ENCODE assay signal across 8 cellular contexts in the genomic region with DNA sequence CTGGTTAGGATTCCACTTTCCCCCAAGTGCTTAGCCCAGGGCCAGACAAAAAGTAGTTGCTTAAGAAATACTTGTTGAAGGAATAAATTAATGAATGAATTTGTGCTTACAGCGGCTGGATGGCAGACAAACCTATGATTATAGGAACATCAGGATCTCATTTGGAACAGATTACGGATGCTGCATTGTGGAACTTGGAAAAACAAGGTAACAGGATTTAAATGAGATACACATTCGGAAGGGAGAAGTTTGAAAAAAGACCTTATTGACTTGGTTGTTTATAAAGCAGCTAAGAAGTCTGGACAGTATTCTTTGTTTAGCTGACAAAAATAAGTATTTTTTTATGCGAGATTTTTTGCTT. TPM values are rescaled to one million over a fixed set of nuclear protein-coding genes. Genes with fewer than 3 reads are reported as not detected.
DNase-seq lines count a peak whose midpoint lies in the region; ATAC-seq and TF ChIP-seq lines count a peak whose summit lies in the region.

No MANE protein-coding gene starts in this region.

- no TSS peak for BruUV-seq in Panc1 (replicated peaks; lab: Mats Ljungman, UMichigan)

- no peak for ATAC-seq in Panc1

- no peak overlapping the region for H3K23ac ChIP-seq in trophoblast cell (ENCODE audit: low read length)

- peak overlapping the region; percentile 86 for H3K9ac ChIP-seq in ES-I3 (ENCODE audit: low read depth, low read length)
- H3K9ac ChIP-seq in trophoblast cell (ENCODE audit: low read length): peak overlapping the region; percentile 46

- peak overlapping the region; percentile 10 for H3K4ac ChIP-seq in trophoblast cell (ENCODE audit: low read depth, low read length)

- H3K4me3 ChIP-seq in Panc1 (ENCODE audit: low read depth in 2 of 2, low read length in 2 of 2) (peak overlapping the region; percentile 71 to 84), esophagus muscularis mucosa (peak overlapping the region; percentile 70 to 91 (median 74)), trophoblast cell (ENCODE audit: low read depth, low read length) (peak overlapping the region; percentile 84)

- H2BK12ac ChIP-seq in trophoblast cell (ENCODE audit: low read length): no peak overlapping the region

- no peak for TF ChIP-seq EP300 in esophagus muscularis mucosa (IDR thresholded peaks at IDR 0.05)

- H3K4me1 ChIP-seq in ES-I3 (ENCODE audit: insufficient read depth, low read length) (no peaks in the 10 kb centered on the region; the same call in 1 of the 2 replicates), Panc1 (ENCODE audit: control insufficient read depth, insufficient read depth, low read length) (no peaks in the 10 kb centered on the region; the same call in 1 of the 2 replicates), esophagus muscularis mucosa (peaks cover 6 to 25% (median 20%) of the 10 kb centered on the region in 4 donors), trophoblast cell (ENCODE audit: control insufficient read depth in 1 of 2, insufficient read depth in 2 of 2, low read length in 2 of 2) (peaks cover 1 to 2% of the 10 kb centered on the region in 2 experiments)

- H3K14ac ChIP-seq in trophoblast cell (ENCODE audit: low read length): no peak overlapping the region

- CTCF ChIA-PET in Panc1 (lab: Charles Lee): interaction anchor here (0.6 kb wide), 1 partner anchor 110 kb away, joined by 5 read pairs; no protein-coding TSS in a partner anchor

- no peak overlapping the region for H2BK120ac ChIP-seq in trophoblast cell (ENCODE audit: insufficient read depth, low read length, poor library complexity)

- TF ChIP-seq CTCF in Panc1 (IDR thresholded peaks at IDR 0.05) (no peak), esophagus muscularis mucosa (IDR thresholded peaks at IDR 0.05) (no peak)

- intact Hi-C loops in Panc1 (cut with micrococcal nuclease; ENCODE audit: unreplicated experiment) (no loop called here), esophagus muscularis mucosa (cut with DNase I) (loop anchor here (5.0 kb wide), 1 partner anchor 104 kb away; a partner anchor contains a TSS)

- H3K27ac ChIP-seq in Panc1 (ENCODE audit: low read length) (peak overlapping the region; percentile 98), esophagus muscularis mucosa (replicated peaks in 1 of 4) (peak overlapping the region; percentile 87 to 92 (median 90)), trophoblast cell (ENCODE audit: low read depth, low read length) (peak overlapping the region; percentile 18)

- H2BK5ac ChIP-seq in trophoblast cell (ENCODE audit: low read depth, low read length, poor library complexity): no peak overlapping the region

- peak overlapping the region; percentile 39 for H2AFZ ChIP-seq in trophoblast cell (ENCODE audit: insufficient read depth, low read length, poor library complexity)

- DNase-seq in Panc1 (ENCODE audit: low read depth, low spot score) (no peak), esophagus muscularis mucosa (ENCODE audit: extremely low spot score) (no peak), trophoblast cell (peak in 1 of 2 donors; percentile 12), pons (ENCODE audit: low spot score) (no peak), GDM1 (lab: John Stamatoyannopoulos, UW) (no peak), anterior cingulate cortex (lab: John Stamatoyannopoulos, UW) (no peak), HuH-7 (ENCODE audit: low spot score) (no peak)

- H3K36me3 ChIP-seq in ES-I3 (ENCODE audit: insufficient read depth, low read length) (peaks cover 16% of the 10 kb centered on the region), Panc1 (ENCODE audit: control insufficient read depth, insufficient read depth, low read length) (peaks cover 12% of the 10 kb centered on the region), esophagus muscularis mucosa (peaks cover 24 to 42% (median 36%) of the 10 kb centered on the region in 4 donors), trophoblast cell (ENCODE audit: control insufficient read depth in 1 of 2, insufficient read depth in 2 of 2, low read length in 2 of 2) (peaks cover 9 to 14% of the 10 kb centered on the region in 2 experiments)

- POLR2A ChIA-PET in Panc1 (lab: Charles Lee): no interaction called here

- WGBS in esophagus muscularis mucosa: 24% methylated on average over 4 of the region's 4 CpGs
- no CpG with 5 or more reads among the region's 4 CpGs for WGBS in trophoblast cell (ENCODE audit: extremely low coverage, insufficient coverage, insufficient read length)

- no peak for TF ChIP-seq POLR2A in esophagus muscularis mucosa (IDR thresholded peaks at IDR 0.05; ENCODE audit: low read depth)

- no peak overlapping the region for H3K18ac ChIP-seq in trophoblast cell (ENCODE audit: low read length)

- H3K79me1 ChIP-seq in trophoblast cell (ENCODE audit: low read length): peaks cover 6% of the 10 kb centered on the region

- H4K8ac ChIP-seq in trophoblast cell (ENCODE audit: low read depth, low read length): peak overlapping the region; percentile 82

- H2AK5ac ChIP-seq in trophoblast cell (ENCODE audit: low read length): no peak overlapping the region

- H3K79me2 ChIP-seq in trophoblast cell (ENCODE audit: control insufficient read depth, insufficient read depth, low read length, poor library complexity): peaks cover 3% of the 10 kb centered on the region

- no peaks in the 10 kb centered on the region for H3K9me3 ChIP-seq in ES-I3 (ENCODE audit: control insufficient read depth, insufficient read depth, low read length)
- H3K9me3 ChIP-seq in Panc1 (ENCODE audit: control insufficient read depth, insufficient read depth, low read depth, low read length): no peaks in the 10 kb centered on the region
- H3K9me3 ChIP-seq in esophagus muscularis mucosa: no peaks in the 10 kb centered on the region
- H3K9me3 ChIP-seq in trophoblast cell (ENCODE audit: insufficient read depth, low read depth, low read length): no peaks in the 10 kb centered on the region

- H3K27me3 ChIP-seq in Panc1 (ENCODE audit: control insufficient read depth, insufficient read depth, low read length): no peaks in the 10 kb centered on the region
- no peaks in the 10 kb centered on the region for H3K27me3 ChIP-seq in esophagus muscularis mucosa
- H3K27me3 ChIP-seq in trophoblast cell (ENCODE audit: insufficient read depth, low read length): no peaks in the 10 kb centered on the region

- H4K91ac ChIP-seq in trophoblast cell (ENCODE audit: low read depth, low read length): no peak overlapping the region

- in situ Hi-C loops in Panc1 (cut with HindIII; ENCODE audit: low pct_unique_long_range_greater_than_20kb, low sequenced_read_pairs): no loop called here

- H3K4me2 ChIP-seq in trophoblast cell (ENCODE audit: low read length): peak overlapping the region; percentile 67

- H4K12ac ChIP-seq in trophoblast cell (ENCODE audit: low read depth, low read length): peak overlapping the region; percentile 20

RNA-seq across cellular contexts. Expression of a gene that starts 0.6 kb away (rescaled TPM):
- total RNA-seq in Panc1 (2021; ENCODE audit: unreplicated experiment) (19.3 TPM), esophagus muscularis mucosa (10 to 100 TPM; 10.1 to 21.6 (median 13.9) TPM)
- polyA plus RNA-seq in Panc1 (2012; ENCODE audit: insufficient read length): 14.1 TPM
- 30.6 and 32.4 TPM in 2 replicates for polyA plus RNA-seq in trophoblast cell (2013)

RNA-seq across cellular contexts. Expression of a gene that starts 22.0 kb away (rescaled TPM):
- total RNA-seq in Panc1 (2021; ENCODE audit: unreplicated experiment): 31.8 TPM
- 8.3 TPM for polyA plus RNA-seq in Panc1 (2012; ENCODE audit: insufficient read length)
- under 1 TPM; 0.17 to 0.98 (median 0.54) TPM for total RNA-seq in esophagus muscularis mucosa
- polyA plus RNA-seq in trophoblast cell (2013): 38.5 and 42.5 TPM in 2 replicates

RNA-seq across cellular contexts. Expression of a gene that starts 36.7 kb away (rescaled TPM):
- total RNA-seq in Panc1 (2021; ENCODE audit: unreplicated experiment) (not detected), esophagus muscularis mucosa (1 to 10 TPM in 1 of 4 donors, under 1 TPM in 3; 0.46 to 1.2 (median 0.66) TPM)
- not detected for polyA plus RNA-seq in Panc1 (2012; ENCODE audit: insufficient read length)
- 0.40 and 0.63 TPM in 2 replicates for polyA plus RNA-seq in trophoblast cell (2013)

Comparison
In these comparisons a context has a peak if more than half of its experiments do, and no peak if none do; other contexts are left out.
1. H3K27ac ChIP-seq: peak in every context shown above with its lines; median percentile 98 in Panc1; 90 in esophagus muscularis mucosa; 18 in trophoblast cell.
2. RNA of a gene that starts 22.0 kb away (total RNA-seq): 31.8 TPM in Panc1 (single experiment); 0.17 to 0.98 TPM in esophagus muscularis mucosa; every median in the first group is over 10 times any median in the second.
3. Peak in every context shown above with its lines, with median percentiles within 50 percentile points of each other: H3K4me3 ChIP-seq.